ENCODE assay signal across 19 cellular contexts in genomic region chr4:56930638-56931037, GRCh38.
"Had no signal": no experiment of that assay in that cellular context is flagged by ENCODE, and none has a peak within 500 bp of the region (broad histone marks: within the 10 kb centered on the region; RNA-seq: fewer than 3 reads in every experiment).

No MANE protein-coding gene starts in this region.

- H3K4me3 ChIP-seq: esophagus muscularis mucosa, gastrocnemius medialis, heart right ventricle, ovary, testis, tibial nerve, upper lobe of right lung, vagina had no signal

- H3K4me1 Mint-ChIP-seq: nephron progenitor cell had no signal

- DNase-seq: effector memory CD4-positive, alpha-beta T cell; gastrocnemius medialis; heart right ventricle; hypothalamus; kidney glomerular epithelial cell; naive thymus-derived CD4-positive, alpha-beta T cell; nephron progenitor cell; ovary; right cardiac atrium; small intestine; stimulated activated CD4-positive, alpha-beta T cell treated with anti-CD3 and anti-CD28 coated beads, Interleukin-2, amount 100 ng/mL, for 48 hours; testis; upper lobe of right lung had no signal

- H3K27me3 ChIP-seq: esophagus muscularis mucosa, gastrocnemius medialis, heart right ventricle, neutrophil, ovary, testis, tibial nerve, upper lobe of right lung, vagina had no signal

- H3K9me3 ChIP-seq: esophagus muscularis mucosa, gastrocnemius medialis, heart right ventricle, neutrophil, ovary, testis, tibial nerve, upper lobe of right lung, vagina had no signal

- ATAC-seq: gastrocnemius medialis; naive thymus-derived CD4-positive, alpha-beta T cell; right cardiac atrium; upper lobe of right lung had no signal

- H3K9me3 Mint-ChIP-seq: nephron progenitor cell; stimulated activated naive CD8-positive, alpha-beta T cell treated with anti-CD3 and anti-CD28 coated beads, Interleukin-15, Interleukin-2, amounts not matched to agents 100 ng/mL and 50 ng/mL, for 24 hours had no signal

- H3K27me3 Mint-ChIP-seq: naive thymus-derived CD4-positive, alpha-beta T cell; stimulated activated naive CD8-positive, alpha-beta T cell treated with anti-CD3 and anti-CD28 coated beads, Interleukin-15, Interleukin-2, amounts not matched to agents 100 ng/mL and 50 ng/mL, for 24 hours had no signal

- H3K4me3 Mint-ChIP-seq: nephron progenitor cell; stimulated activated naive CD8-positive, alpha-beta T cell treated with anti-CD3 and anti-CD28 coated beads, Interleukin-15, Interleukin-2, amounts not matched to agents 100 ng/mL and 50 ng/mL, for 24 hours had no signal

- H3K4me1 ChIP-seq: gastrocnemius medialis, testis, upper lobe of right lung had no signal

- H3K27ac ChIP-seq: epithelial cell of prostate, esophagus muscularis mucosa, gastrocnemius medialis, heart right ventricle, neutrophil, ovary, testis, tibial nerve, upper lobe of right lung, vagina had no signal

- H3K36me3 ChIP-seq: ovary had no signal
